In genomic region chr3:43686700-43687498, GRCh38 we compare ENCODE assay signal across 1 cellular context.
TF ChIP-seq lines count a peak whose summit lies in the region.

No MANE protein-coding gene starts in this region.

TF ChIP-seq in K562, 482 proteins besides CTCF, POLR2A, EP300 and RAD21 (continued from another document and continues in another):
- TF ChIP-seq, protein P1, sequence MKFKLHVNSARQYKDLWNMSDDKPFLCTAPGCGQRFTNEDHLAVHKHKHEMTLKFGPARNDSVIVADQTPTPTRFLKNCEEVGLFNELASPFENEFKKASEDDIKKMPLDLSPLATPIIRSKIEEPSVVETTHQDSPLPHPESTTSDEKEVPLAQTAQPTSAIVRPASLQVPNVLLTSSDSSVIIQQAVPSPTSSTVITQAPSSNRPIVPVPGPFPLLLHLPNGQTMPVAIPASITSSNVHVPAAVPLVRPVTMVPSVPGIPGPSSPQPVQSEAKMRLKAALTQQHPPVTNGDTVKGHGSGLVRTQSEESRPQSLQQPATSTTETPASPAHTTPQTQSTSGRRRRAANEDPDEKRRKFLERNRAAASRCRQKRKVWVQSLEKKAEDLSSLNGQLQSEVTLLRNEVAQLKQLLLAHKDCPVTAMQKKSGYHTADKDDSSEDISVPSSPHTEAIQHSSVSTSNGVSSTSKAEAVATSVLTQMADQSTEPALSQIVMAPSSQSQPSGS (CRISPR knock-in tag; IDR thresholded peaks at IDR 0.05): no peak
- TF ChIP-seq RCOR1 (IDR thresholded peaks at IDR 0.05; ENCODE audit: borderline replicate concordance in 1 of 2, low read depth in 2 of 2, low read length in 2 of 2) (peak; percentile 55 to 76; a peak in 3 of 4 replicates), MLX (CRISPR knock-in tag; conservative IDR thresholded peaks at IDR 0.05) (no peak), PURB (CRISPR knock-in tag; IDR thresholded peaks at IDR 0.05; ENCODE audit: low read depth) (no peak), HDAC3 (IDR thresholded peaks at IDR 0.05; ENCODE audit: borderline replicate concordance, partially characterized antibody) (no peak), FOXK2 (conservative IDR thresholded peaks at IDR 0.05 in 1 of 2, IDR thresholded peaks at IDR 0.05 in 1 of 2; ENCODE audit: low read depth in 2 of 2) (peak; percentile 86 to 91), STAG1 (CRISPR knock-in tag; IDR thresholded peaks at IDR 0.05; ENCODE audit: borderline replicate concordance) (no peak), HMBOX1 (IDR thresholded peaks at IDR 0.05) (peak; percentile 44), ZNF785 (CRISPR knock-in tag; IDR thresholded peaks at IDR 0.05) (no peak), ZNF124 (CRISPR knock-in tag; IDR thresholded peaks at IDR 0.05) (no peak), NFATC3 (IDR thresholded peaks at IDR 0.05) (no peak; the same call in 1 of the 2 replicates), KLF13 (tag; IDR thresholded peaks at IDR 0.05; ENCODE audit: borderline replicate concordance, low read depth) (peak; percentile 26; the same call in 1 of the 2 replicates), MYNN (IDR thresholded peaks at IDR 0.05) (peak; percentile 88), MYNN (CRISPR knock-in tag; IDR thresholded peaks at IDR 0.05) (no peak), TOE1 (IDR thresholded peaks at IDR 0.05; ENCODE audit: borderline replicate concordance) (peak; percentile 98), TOE1 (CRISPR knock-in tag; IDR thresholded peaks at IDR 0.05; ENCODE audit: borderline replicate concordance, low read depth) (no peak), MTA2 (IDR thresholded peaks at IDR 0.05; ENCODE audit: low read depth) (peak; percentile 94), MEIS2 (IDR thresholded peaks at IDR 0.05; ENCODE audit: partially characterized antibody) (peak; percentile 99), DMBX1 (CRISPR knock-in tag; IDR thresholded peaks at IDR 0.05; ENCODE audit: borderline replicate concordance) (peak; percentile 87; the same call in 1 of the 2 replicates), FOXM1 (IDR thresholded peaks at IDR 0.05; ENCODE audit: low read depth) (peak; percentile 91), FOXM1 (CRISPR knock-in tag; IDR thresholded peaks at IDR 0.05; ENCODE audit: low read depth) (no peak), TRIM24 (IDR thresholded peaks at IDR 0.05) (peak; percentile 88 to 94), ETV5 (CRISPR knock-in tag; IDR thresholded peaks at IDR 0.05; ENCODE audit: low read depth) (0 out of 2 replicates have a peak, but pooled peaks have one; percentile 38), STAT5A (IDR thresholded peaks at IDR 0.05; ENCODE audit: borderline replicate concordance, low read length) (peak; percentile 81), SIRT6 (IDR thresholded peaks at IDR 0.05; ENCODE audit: low read depth, low read length) (no peak), NCOA1 (IDR thresholded peaks at IDR 0.05; ENCODE audit: low read depth) (peak; percentile 75; the same call in 1 of the 2 replicates), RBM22 (IDR thresholded peaks at IDR 0.05; ENCODE audit: low read depth, low read length, poor library complexity, severe bottlenecking) (no peak), ZNF644 (tag; IDR thresholded peaks at IDR 0.05; ENCODE audit: low read depth) (peak; percentile 94), PHF20 (IDR thresholded peaks at IDR 0.05; ENCODE audit: partially characterized antibody) (no peak), ATF3 (IDR thresholded peaks at IDR 0.05) (no peak), ATF3 (CRISPR knock-in tag; conservative IDR thresholded peaks at IDR 0.05) (no peak), PYGO2 (tag; IDR thresholded peaks at IDR 0.05) (peak; percentile 60; the same call in 1 of the 2 replicates), ESRRB (CRISPR knock-in tag; IDR thresholded peaks at IDR 0.05; ENCODE audit: borderline replicate concordance) (no peak), U2AF2 (optimal IDR thresholded peaks at IDR 0.05; ENCODE audit: low read depth, low read length) (no peak), PHB2 (IDR thresholded peaks at IDR 0.05; ENCODE audit: low read depth) (peak; percentile 85), ARHGAP35 (IDR thresholded peaks at IDR 0.05; ENCODE audit: partially characterized antibody) (no peak), SRF (CRISPR knock-in tag; IDR thresholded peaks at IDR 0.05) (0 out of 4 replicates have a peak, but pooled peaks of 1 of the 2 experiments have one; percentile 9), ZC3H11A (IDR thresholded peaks at IDR 0.05; ENCODE audit: low read depth, low read length) (0 out of 2 replicates have a peak, but pooled peaks have one; percentile 13), IFI16 (CRISPR knock-in tag; IDR thresholded peaks at IDR 0.05) (0 out of 2 replicates have a peak, but pooled peaks have one; percentile 39)
- TF ChIP-seq, protein P2, sequence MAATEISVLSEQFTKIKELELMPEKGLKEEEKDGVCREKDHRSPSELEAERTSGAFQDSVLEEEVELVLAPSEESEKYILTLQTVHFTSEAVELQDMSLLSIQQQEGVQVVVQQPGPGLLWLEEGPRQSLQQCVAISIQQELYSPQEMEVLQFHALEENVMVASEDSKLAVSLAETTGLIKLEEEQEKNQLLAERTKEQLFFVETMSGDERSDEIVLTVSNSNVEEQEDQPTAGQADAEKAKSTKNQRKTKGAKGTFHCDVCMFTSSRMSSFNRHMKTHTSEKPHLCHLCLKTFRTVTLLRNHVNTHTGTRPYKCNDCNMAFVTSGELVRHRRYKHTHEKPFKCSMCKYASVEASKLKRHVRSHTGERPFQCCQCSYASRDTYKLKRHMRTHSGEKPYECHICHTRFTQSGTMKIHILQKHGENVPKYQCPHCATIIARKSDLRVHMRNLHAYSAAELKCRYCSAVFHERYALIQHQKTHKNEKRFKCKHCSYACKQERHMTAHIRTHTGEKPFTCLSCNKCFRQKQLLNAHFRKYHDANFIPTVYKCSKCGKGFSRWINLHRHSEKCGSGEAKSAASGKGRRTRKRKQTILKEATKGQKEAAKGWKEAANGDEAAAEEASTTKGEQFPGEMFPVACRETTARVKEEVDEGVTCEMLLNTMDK (IDR thresholded peaks at IDR 0.05; ENCODE audit: borderline replicate concordance, insufficient read depth, low read depth, low read length, poor library complexity, severe bottlenecking): no peak
- TF ChIP-seq, protein P3, sequence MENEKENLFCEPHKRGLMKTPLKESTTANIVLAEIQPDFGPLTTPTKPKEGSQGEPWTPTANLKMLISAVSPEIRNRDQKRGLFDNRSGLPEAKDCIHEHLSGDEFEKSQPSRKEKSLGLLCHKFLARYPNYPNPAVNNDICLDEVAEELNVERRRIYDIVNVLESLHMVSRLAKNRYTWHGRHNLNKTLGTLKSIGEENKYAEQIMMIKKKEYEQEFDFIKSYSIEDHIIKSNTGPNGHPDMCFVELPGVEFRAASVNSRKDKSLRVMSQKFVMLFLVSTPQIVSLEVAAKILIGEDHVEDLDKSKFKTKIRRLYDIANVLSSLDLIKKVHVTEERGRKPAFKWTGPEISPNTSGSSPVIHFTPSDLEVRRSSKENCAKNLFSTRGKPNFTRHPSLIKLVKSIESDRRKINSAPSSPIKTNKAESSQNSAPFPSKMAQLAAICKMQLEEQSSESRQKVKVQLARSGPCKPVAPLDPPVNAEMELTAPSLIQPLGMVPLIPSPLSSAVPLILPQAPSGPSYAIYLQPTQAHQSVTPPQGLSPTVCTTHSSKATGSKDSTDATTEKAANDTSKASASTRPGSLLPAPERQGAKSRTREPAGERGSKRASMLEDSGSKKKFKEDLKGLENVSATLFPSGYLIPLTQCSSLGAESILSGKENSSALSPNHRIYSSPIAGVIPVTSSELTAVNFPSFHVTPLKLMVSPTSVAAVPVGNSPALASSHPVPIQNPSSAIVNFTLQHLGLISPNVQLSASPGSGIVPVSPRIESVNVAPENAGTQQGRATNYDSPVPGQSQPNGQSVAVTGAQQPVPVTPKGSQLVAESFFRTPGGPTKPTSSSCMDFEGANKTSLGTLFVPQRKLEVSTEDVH (IDR thresholded peaks at IDR 0.05; ENCODE audit: low read depth, partially characterized antibody): peak; percentile 77
- TF ChIP-seq, protein P4, sequence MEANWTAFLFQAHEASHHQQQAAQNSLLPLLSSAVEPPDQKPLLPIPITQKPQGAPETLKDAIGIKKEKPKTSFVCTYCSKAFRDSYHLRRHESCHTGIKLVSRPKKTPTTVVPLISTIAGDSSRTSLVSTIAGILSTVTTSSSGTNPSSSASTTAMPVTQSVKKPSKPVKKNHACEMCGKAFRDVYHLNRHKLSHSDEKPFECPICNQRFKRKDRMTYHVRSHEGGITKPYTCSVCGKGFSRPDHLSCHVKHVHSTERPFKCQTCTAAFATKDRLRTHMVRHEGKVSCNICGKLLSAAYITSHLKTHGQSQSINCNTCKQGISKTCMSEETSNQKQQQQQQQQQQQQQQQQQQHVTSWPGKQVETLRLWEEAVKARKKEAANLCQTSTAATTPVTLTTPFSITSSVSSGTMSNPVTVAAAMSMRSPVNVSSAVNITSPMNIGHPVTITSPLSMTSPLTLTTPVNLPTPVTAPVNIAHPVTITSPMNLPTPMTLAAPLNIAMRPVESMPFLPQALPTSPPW (CRISPR knock-in tag; IDR thresholded peaks at IDR 0.05): peak; percentile 60
- TF ChIP-seq, protein P5, sequence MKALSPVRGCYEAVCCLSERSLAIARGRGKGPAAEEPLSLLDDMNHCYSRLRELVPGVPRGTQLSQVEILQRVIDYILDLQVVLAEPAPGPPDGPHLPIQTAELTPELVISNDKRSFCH (CRISPR knock-in tag; IDR thresholded peaks at IDR 0.05): no peak
- TF ChIP-seq, protein P5 (tag; IDR thresholded peaks at IDR 0.05): peak; percentile 95
- TF ChIP-seq, protein P6, sequence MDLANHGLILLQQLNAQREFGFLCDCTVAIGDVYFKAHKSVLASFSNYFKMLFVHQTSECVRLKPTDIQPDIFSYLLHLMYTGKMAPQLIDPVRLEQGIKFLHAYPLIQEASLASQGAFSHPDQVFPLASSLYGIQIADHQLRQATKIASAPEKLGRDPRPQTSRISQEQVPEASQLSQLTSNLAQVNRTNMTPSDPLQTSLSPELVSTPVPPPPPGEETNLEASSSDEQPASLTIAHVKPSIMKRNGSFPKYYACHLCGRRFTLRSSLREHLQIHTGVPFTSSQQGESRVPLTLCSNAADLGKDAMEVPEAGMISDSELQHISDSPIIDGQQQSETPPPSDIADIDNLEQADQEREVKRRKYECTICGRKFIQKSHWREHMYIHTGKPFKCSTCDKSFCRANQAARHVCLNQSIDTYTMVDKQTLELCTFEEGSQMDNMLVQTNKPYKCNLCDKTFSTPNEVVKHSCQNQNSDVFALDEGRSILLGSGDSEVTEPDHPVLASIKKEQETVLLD (IDR thresholded peaks at IDR 0.05): peak; percentile 67; the same call in 1 of the 2 replicates
- TF ChIP-seq, protein P7, sequence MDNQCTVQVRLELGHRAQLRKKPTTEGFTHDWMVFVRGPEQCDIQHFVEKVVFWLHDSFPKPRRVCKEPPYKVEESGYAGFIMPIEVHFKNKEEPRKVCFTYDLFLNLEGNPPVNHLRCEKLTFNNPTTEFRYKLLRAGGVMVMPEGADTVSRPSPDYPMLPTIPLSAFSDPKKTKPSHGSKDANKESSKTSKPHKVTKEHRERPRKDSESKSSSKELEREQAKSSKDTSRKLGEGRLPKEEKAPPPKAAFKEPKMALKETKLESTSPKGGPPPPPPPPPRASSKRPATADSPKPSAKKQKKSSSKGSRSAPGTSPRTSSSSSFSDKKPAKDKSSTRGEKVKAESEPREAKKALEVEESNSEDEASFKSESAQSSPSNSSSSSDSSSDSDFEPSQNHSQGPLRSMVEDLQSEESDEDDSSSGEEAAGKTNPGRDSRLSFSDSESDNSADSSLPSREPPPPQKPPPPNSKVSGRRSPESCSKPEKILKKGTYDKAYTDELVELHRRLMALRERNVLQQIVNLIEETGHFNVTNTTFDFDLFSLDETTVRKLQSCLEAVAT (IDR thresholded peaks at IDR 0.05): peak; percentile 17 to 100
- TF ChIP-seq, protein P8, sequence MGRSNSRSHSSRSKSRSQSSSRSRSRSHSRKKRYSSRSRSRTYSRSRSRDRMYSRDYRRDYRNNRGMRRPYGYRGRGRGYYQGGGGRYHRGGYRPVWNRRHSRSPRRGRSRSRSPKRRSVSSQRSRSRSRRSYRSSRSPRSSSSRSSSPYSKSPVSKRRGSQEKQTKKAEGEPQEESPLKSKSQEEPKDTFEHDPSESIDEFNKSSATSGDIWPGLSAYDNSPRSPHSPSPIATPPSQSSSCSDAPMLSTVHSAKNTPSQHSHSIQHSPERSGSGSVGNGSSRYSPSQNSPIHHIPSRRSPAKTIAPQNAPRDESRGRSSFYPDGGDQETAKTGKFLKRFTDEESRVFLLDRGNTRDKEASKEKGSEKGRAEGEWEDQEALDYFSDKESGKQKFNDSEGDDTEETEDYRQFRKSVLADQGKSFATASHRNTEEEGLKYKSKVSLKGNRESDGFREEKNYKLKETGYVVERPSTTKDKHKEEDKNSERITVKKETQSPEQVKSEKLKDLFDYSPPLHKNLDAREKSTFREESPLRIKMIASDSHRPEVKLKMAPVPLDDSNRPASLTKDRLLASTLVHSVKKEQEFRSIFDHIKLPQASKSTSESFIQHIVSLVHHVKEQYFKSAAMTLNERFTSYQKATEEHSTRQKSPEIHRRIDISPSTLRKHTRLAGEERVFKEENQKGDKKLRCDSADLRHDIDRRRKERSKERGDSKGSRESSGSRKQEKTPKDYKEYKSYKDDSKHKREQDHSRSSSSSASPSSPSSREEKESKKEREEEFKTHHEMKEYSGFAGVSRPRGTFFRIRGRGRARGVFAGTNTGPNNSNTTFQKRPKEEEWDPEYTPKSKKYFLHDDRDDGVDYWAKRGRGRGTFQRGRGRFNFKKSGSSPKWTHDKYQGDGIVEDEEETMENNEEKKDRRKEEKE (IDR thresholded peaks at IDR 0.05; ENCODE audit: borderline replicate concordance in 1 of 2, control insufficient read depth in 1 of 2, low read depth in 2 of 2, low read length in 1 of 2): no peak
